ENCODE assay signal across 8 cellular contexts in genomic region chr1:16206547-16207317, GRCh38. TPM values are rescaled to one million over a fixed set of nuclear protein-coding genes. Genes with fewer than 3 reads are reported as not detected.
DNase-seq lines count a peak whose midpoint lies in the region; ATAC-seq, FAIRE-seq and TF ChIP-seq lines count a peak whose summit lies in the region.

No MANE protein-coding gene starts in this region.

- H3K4me3 Mint-ChIP-seq in activated naive CD8-positive, alpha-beta T cell = peak overlapping the region; percentile 84

- H3K27ac Mint-ChIP-seq in activated naive CD8-positive, alpha-beta T cell = peak overlapping the region; percentile 95

- peak; percentile 71 for ATAC-seq in HG02571 (IDR thresholded peaks at IDR 0.05; ENCODE audit: unreplicated experiment)
- peak; percentile 96 for ATAC-seq in Right ventricle myocardium superior (ENCODE audit: poor library complexity)
- peak; percentile 90 to 93 (median 91) for ATAC-seq in pancreas

- H3K36me3 Mint-ChIP-seq in activated naive CD8-positive, alpha-beta T cell = peaks cover 6% of the 10 kb centered on the region

- TF ChIP-seq CTCF in pancreas (IDR thresholded peaks at IDR 0.05) (no peak), tibial artery (IDR thresholded peaks at IDR 0.05) (no peak)

- no peak for FAIRE-seq in pancreas (lab: Jason Lieb, UNC)

- H3K4me1 ChIP-seq in pancreas (peaks cover 0 to 16% (median 0%) of the 10 kb centered on the region in 3 donors), tibial artery (peaks cover 0 to 41% (median 11%) of the 10 kb centered on the region in 4 donors)

- WGBS in pancreas, 2 donors = 1 to 2% methylated on average over 73 to 87 of the region's 87 CpGs

- peak overlapping the region; percentile 90 for H3K4me3 ChIP-seq in SK-N-MC
- H3K4me3 ChIP-seq in pancreas = peak overlapping the region; percentile 3 to 50 (median 42)
- peak overlapping the region; percentile 53 to 68 for H3K4me3 ChIP-seq in tibial artery

- H3K27me3 ChIP-seq in pancreas (no peaks in the 10 kb centered on the region), tibial artery (no peaks in the 10 kb centered on the region)

- peak overlapping the region; percentile 91 for H3K27ac ChIP-seq in SK-N-MC
- H3K27ac ChIP-seq in pancreas = peak overlapping the region; percentile 85 to 90 (median 88)
- peak overlapping the region; percentile 68 to 83 for H3K27ac ChIP-seq in tibial artery

- no peaks in the 10 kb centered on the region for H3K9me3 Mint-ChIP-seq in activated naive CD8-positive, alpha-beta T cell (ENCODE audit: low read depth)

- intact Hi-C loops in Right ventricle myocardium superior (cut with DNase I) = loop anchor here (5.0 kb wide), 1 partner anchor 156 kb away; no protein-coding TSS in a partner anchor
- intact Hi-C loops in pancreas (cut with DNase I) = no loop called here
- intact Hi-C loops in tibial artery (cut with DNase I; ENCODE audit: low total_unique reads) = loop anchor here (10.0 kb wide), 1 partner anchor 158 kb away; the partner anchor contains the start of gene SZRD1

- H3K9me3 ChIP-seq in SK-N-MC (ENCODE audit: low read depth, low read length) = no peaks in the 10 kb centered on the region
- H3K9me3 ChIP-seq in pancreas = no peaks in the 10 kb centered on the region
- H3K9me3 ChIP-seq in tibial artery = no peaks in the 10 kb centered on the region

- H3K36me3 ChIP-seq in SK-N-MC (ENCODE audit: insufficient read depth, low read length) (no peaks in the 10 kb centered on the region), pancreas (no peaks in the 10 kb centered on the region), tibial artery (peaks cover 0 to 12% (median 0%) of the 10 kb centered on the region in 3 donors)

- H3K27me3 Mint-ChIP-seq in activated naive CD8-positive, alpha-beta T cell = no peaks in the 10 kb centered on the region

- H3K9ac ChIP-seq in SK-N-MC (ENCODE audit: insufficient read length) = peak overlapping the region; percentile 77

- DNase-seq in GM04503 (ENCODE audit: low read depth) = peak; percentile 82
- peak; percentile 99 for DNase-seq in NCI-H1092 (lab: John Stamatoyannopoulos, UW)
- DNase-seq in SK-N-MC (ENCODE audit: low read depth, low spot score) = peak; percentile 84
- peak; percentile 98 for DNase-seq in Right ventricle myocardium superior
- DNase-seq in pancreas = peak; percentile 94 to 99 (median 98)
- DNase-seq in tibial artery = peak; percentile 97 to 99

- H3K4me1 Mint-ChIP-seq in activated naive CD8-positive, alpha-beta T cell (ENCODE audit: low read depth) = peaks cover 2% of the 10 kb centered on the region

RNA-seq across cellular contexts. Expression of gene ARHGEF19, which starts 5.7 kb away (rescaled TPM):
- total RNA-seq in Right ventricle myocardium superior (1.8 TPM), pancreas (10 to 100 TPM in 2 of 6 donors, 1 to 10 TPM in 4; 5.0 to 10.7 (median 7.9) TPM)
- polyA plus RNA-seq in pancreas = 10 to 100 TPM; 15.6 to 17.1 TPM

RNA-seq across cellular contexts. Expression of gene CPLANE2, which starts 30.3 kb away (rescaled TPM):
- total RNA-seq in Right ventricle myocardium superior (10.1 TPM), pancreas (1 to 10 TPM; 3.3 to 9.1 (median 4.0) TPM)
- 1 to 10 TPM; 2.2 to 4.0 TPM for polyA plus RNA-seq in pancreas

RNA-seq across cellular contexts. Expression of gene EPHA2, which starts 50.9 kb away (rescaled TPM):
- total RNA-seq in Right ventricle myocardium superior (7.3 TPM), pancreas (10 to 100 TPM in 3 of 6 donors, 1 to 10 TPM in 3; 6.5 to 11.8 (median 10.1) TPM)
- 10 to 100 TPM; 13.8 to 17.1 TPM for polyA plus RNA-seq in pancreas

Comparison
In these comparisons a context has a peak if more than half of its experiments do, and no peak if none do; other contexts are left out.
1. Peak in every context shown above with its lines: DNase-seq, ATAC-seq, H3K4me3 ChIP-seq and H3K27ac ChIP-seq.
2. intact Hi-C loops: an anchor here in Right ventricle myocardium superior (5.0 kb wide) and tibial artery (10.0 kb wide); none called in pancreas.